ENCODE assay signal across 21 cellular contexts in the genomic region with DNA sequence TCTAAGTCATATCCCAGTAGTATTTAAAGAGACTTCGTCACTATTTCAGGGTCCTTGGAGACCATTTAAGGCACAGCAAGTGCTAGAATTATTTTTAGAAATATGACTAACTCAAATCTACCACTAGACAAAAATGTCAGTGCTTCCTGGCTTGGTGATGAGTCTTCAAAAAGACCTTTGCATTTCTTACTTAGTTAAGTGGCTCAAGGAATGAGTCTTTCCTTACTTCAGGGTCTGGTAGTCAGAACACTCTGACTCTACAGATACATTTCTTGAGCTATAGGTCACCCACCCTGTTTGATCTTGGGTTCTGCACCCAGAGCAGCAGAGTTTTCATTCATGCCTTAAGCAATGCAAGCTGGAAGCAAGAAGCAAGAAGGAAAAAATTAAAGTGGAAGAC.
DNase-seq lines count a peak whose midpoint lies in the region; ATAC-seq and TF ChIP-seq lines count a peak whose summit lies in the region.
"Had no signal": no experiment of that assay in that cellular context is flagged by ENCODE, and none has a peak within 500 bp of the region (broad histone marks: within the 10 kb centered on the region; RNA-seq: fewer than 3 reads in every experiment).

No MANE protein-coding gene starts in this region.

- DNase-seq in AG20443 (ENCODE audit: low spot score): peak; percentile 49
- peak; percentile 89 for DNase-seq in LHCN-M2 (ENCODE audit: low read depth)
- peak; percentile 20 for DNase-seq in dedifferentiated amniotic fluid mesenchymal stem cell (ENCODE audit: extremely low spot score)
- peak; percentile 57 for DNase-seq in osteoblast (ENCODE audit: insufficient read length, low spot score, missing footprints)
- DNase-seq in activated CD8-positive, alpha-beta memory T cell treated with anti-CD3 and anti-CD28 coated beads, Interleukin-2, amount 10 ng/mL, durations not matched to agents 7 days and 5 days: no peak
- no peak for DNase-seq in stimulated activated CD4-positive, alpha-beta T cell treated with anti-CD3 and anti-CD28 coated beads, Interleukin-4, amount 100 ng/mL, for 1 hour
- no peak for DNase-seq in NCI-H526 (lab: John Stamatoyannopoulos, UW)
- DNase-seq: activated effector memory CD4-positive, alpha-beta T cell treated with Interleukin-2 at 50 U/mL for 16 hours; BE2C; heart right ventricle; KBM-7; mesendoderm; NCI-H1694 treated with DMSO at 0.1 percent for 48 hours; NCI-H345; retina; SHP77 treated with DMSO at 0.1 percent for 48 hours had no signal

- H3K4me1 Mint-ChIP-seq in activated CD8-positive, alpha-beta memory T cell treated with anti-CD3 and anti-CD28 coated beads, Interleukin-2, amount 10 ng/mL, durations not matched to agents 7 days and 5 days: no peaks in the 10 kb centered on the region
- H3K4me1 Mint-ChIP-seq: neural crest cell had no signal

- no peaks in the 10 kb centered on the region for H3K36me3 ChIP-seq in osteoblast (ENCODE audit: insufficient read depth, low read length)
- H3K36me3 ChIP-seq: BE2C, heart right ventricle had no signal

- no peak for ATAC-seq in activated CD8-positive, alpha-beta memory T cell treated with anti-CD3 and anti-CD28 coated beads, Interleukin-2, amount 10 ng/mL, durations not matched to agents 7 days and 5 days
- ATAC-seq in GM21528 (IDR thresholded peaks at IDR 0.05; ENCODE audit: low FRiP score, unreplicated experiment): no peak
- ATAC-seq: activated CD4-positive, CD25-positive, alpha-beta regulatory T cell treated with anti-CD3 and anti-CD28 coated beads, Interleukin-2, amount 50 U/mL, for 24 hours had no signal

- no peaks in the 10 kb centered on the region for H3K79me2 ChIP-seq in osteoblast (ENCODE audit: insufficient read depth, low read length)

- no peaks in the 10 kb centered on the region for H3K27me3 Mint-ChIP-seq in activated CD8-positive, alpha-beta memory T cell treated with anti-CD3 and anti-CD28 coated beads, Interleukin-2, amount 10 ng/mL, durations not matched to agents 7 days and 5 days
- H3K27me3 Mint-ChIP-seq: dendritic cell treated with granulocyte-macrophage colony-stimulating factor and Interleukin-4, amounts not matched to agents 40 ng/mL and 50 ng/mL, for 4 days had no signal

- peak overlapping the region; percentile 42 for H3K27ac ChIP-seq in osteoblast (ENCODE audit: low read depth, low read length)
- H3K27ac ChIP-seq: epithelial cell of prostate, heart right ventricle had no signal

- TF ChIP-seq CTCF in osteoblast (IDR thresholded peaks at IDR 0.05; ENCODE audit: extremely low read depth, low read depth, low read length): no peak

- no peaks in the 10 kb centered on the region for H3K36me3 Mint-ChIP-seq in activated CD8-positive, alpha-beta memory T cell treated with anti-CD3 and anti-CD28 coated beads, Interleukin-2, amount 10 ng/mL, durations not matched to agents 7 days and 5 days

- CTCF ChIA-PET in activated CD8-positive, alpha-beta memory T cell treated with anti-CD3 and anti-CD28 coated beads, Interleukin-2, amount 10 ng/mL, durations not matched to agents 7 days and 5 days (lab: Charles Lee): no interaction called here

- H2AFZ ChIP-seq in osteoblast (ENCODE audit: low read length): no peak overlapping the region

- H3K4me3 ChIP-seq in osteoblast (ENCODE audit: insufficient read depth, low read length): no peak overlapping the region
- H3K4me3 ChIP-seq: heart right ventricle had no signal

- no peaks in the 10 kb centered on the region for H4K20me1 ChIP-seq in osteoblast (ENCODE audit: insufficient read depth, low read length)

- H3K27ac Mint-ChIP-seq in activated CD8-positive, alpha-beta memory T cell treated with anti-CD3 and anti-CD28 coated beads, Interleukin-2, amount 10 ng/mL, durations not matched to agents 7 days and 5 days: no peak overlapping the region
- H3K27ac Mint-ChIP-seq: dendritic cell treated with granulocyte-macrophage colony-stimulating factor and Interleukin-4, amounts not matched to agents 40 ng/mL and 50 ng/mL, for 4 days had no signal

- H3K27me3 ChIP-seq in osteoblast (ENCODE audit: insufficient read depth, low read length): no peaks in the 10 kb centered on the region
- H3K27me3 ChIP-seq: BE2C, heart right ventricle had no signal

- no peak overlapping the region for H3K4me3 Mint-ChIP-seq in activated CD8-positive, alpha-beta memory T cell treated with anti-CD3 and anti-CD28 coated beads, Interleukin-2, amount 10 ng/mL, durations not matched to agents 7 days and 5 days
- H3K4me3 Mint-ChIP-seq: dendritic cell treated with granulocyte-macrophage colony-stimulating factor and Interleukin-4, amounts not matched to agents 40 ng/mL and 50 ng/mL, for 4 days; neural crest cell had no signal

- H3K9me3 ChIP-seq in osteoblast (ENCODE audit: low read depth, low read length): no peaks in the 10 kb centered on the region
- H3K9me3 ChIP-seq: BE2C, heart right ventricle had no signal

- no peak overlapping the region for H3K4me2 ChIP-seq in osteoblast (ENCODE audit: insufficient read depth, low read length)

- H3K4me1 ChIP-seq in osteoblast (ENCODE audit: insufficient read depth, low read length): peaks cover 10% of the 10 kb centered on the region
- H3K4me1 ChIP-seq: BE2C had no signal

- no peaks in the 10 kb centered on the region for H3K9me3 Mint-ChIP-seq in activated CD8-positive, alpha-beta memory T cell treated with anti-CD3 and anti-CD28 coated beads, Interleukin-2, amount 10 ng/mL, durations not matched to agents 7 days and 5 days (ENCODE audit: low read depth)
- H3K9me3 Mint-ChIP-seq: dendritic cell treated with granulocyte-macrophage colony-stimulating factor and Interleukin-4, amounts not matched to agents 40 ng/mL and 50 ng/mL, for 4 days; neural crest cell had no signal

Comparison
In these comparisons a context has a peak if more than half of its experiments do, and no peak if none do; other contexts are left out.
1. DNase-seq: peak in AG20443 (single experiment), LHCN-M2 (single experiment), dedifferentiated amniotic fluid mesenchymal stem cell (single experiment) and osteoblast (single experiment); none in activated CD8-positive, alpha-beta memory T cell treated with anti-CD3 and anti-CD28 coated beads, Interleukin-2, amount 10 ng/mL, durations not matched to agents 7 days and 5 days (single experiment), stimulated activated CD4-positive, alpha-beta T cell treated with anti-CD3 and anti-CD28 coated beads, Interleukin-4, amount 100 ng/mL, for 1 hour (single experiment) and NCI-H526 (0 of 2).